In the genomic region with DNA sequence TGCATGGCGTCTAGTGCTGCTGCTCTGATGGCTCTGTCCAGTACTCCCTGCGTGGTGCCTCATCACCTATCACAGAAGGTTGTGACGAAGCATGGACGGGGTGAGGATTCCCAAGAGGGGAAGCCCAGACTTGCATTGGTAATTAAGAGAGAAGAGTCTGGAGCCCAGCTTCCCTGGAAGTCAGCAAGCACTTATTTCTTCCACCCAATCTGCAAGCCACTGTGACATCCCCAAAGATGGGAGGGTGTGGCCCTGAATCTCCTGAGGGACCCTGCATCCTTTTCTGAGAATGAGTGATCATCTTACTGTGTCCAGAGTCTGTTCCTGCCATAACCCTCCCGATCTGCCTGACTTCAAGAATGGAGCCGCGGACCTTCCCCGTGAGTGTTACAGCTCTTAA, we compare ENCODE assay signal across 20 cellular contexts.
"Had no signal": no experiment of that assay in that cellular context is flagged by ENCODE, and none has a peak within 500 bp of the region (broad histone marks: within the 10 kb centered on the region; RNA-seq: fewer than 3 reads in every experiment).

No MANE protein-coding gene starts in this region.

- DNase-seq: Kasumi-1, KG1, MM.1S, NCI-H1092 treated with DMSO at 0.1 percent for 48 hours, NCI-H1436, NCI-H187, NCI-H2029, NCI-H2081 treated with DMSO at 0.1 percent for 48 hours, NCI-H2171, NCI-H226, NCI-H446, NCI-H510A, NCI-H524 treated with DMSO at 0.1 percent for 48 hours, NCI-H69, NCI-H774, PC-3, SHP77, SK-N-SH had no signal

- ATAC-seq: Panc1, PC-3 had no signal

- H3K9ac ChIP-seq: SK-N-SH had no signal

- H3K4me2 ChIP-seq: SK-N-SH had no signal

- H3K9me3 ChIP-seq: SK-N-SH had no signal

- H3K27ac ChIP-seq: RWPE1 had no signal
